In the genomic region with DNA sequence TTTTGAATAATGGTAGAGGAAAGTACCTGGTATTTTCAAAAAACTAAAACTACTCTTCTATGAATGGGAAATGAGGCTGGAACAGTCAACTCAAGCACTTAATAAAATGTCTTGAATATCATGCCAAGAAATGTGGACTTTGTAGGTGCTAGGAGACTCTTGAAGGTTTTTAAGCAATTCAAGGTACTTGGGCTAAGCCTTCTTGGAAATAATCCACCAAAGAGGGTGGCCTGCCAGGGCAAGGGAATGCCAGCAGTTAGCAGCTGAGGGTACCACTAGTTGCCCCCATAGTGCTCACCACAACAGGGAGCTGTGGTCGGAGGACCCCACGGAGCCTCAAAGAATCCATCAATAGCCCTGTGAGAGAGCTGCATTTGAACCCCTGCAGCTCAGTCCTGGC, we compare ENCODE assay signal across 23 cellular contexts.
"Had no signal": no experiment of that assay in that cellular context is flagged by ENCODE, and none has a peak within 500 bp of the region (broad histone marks: within the 10 kb centered on the region; RNA-seq: fewer than 3 reads in every experiment).

No MANE protein-coding gene starts in this region.

- H3K27me3 ChIP-seq: ascending aorta, brain microvascular endothelial cell, hepatocyte, testis had no signal

- H3K9me3 ChIP-seq: ascending aorta, testis had no signal

- H2AFZ ChIP-seq: hepatocyte, parathyroid adenoma had no signal

- H3K4me3 ChIP-seq: ascending aorta, hepatocyte, testis had no signal

- H3K4me3 Mint-ChIP-seq: effector memory CD8-positive, alpha-beta T cell; nephron progenitor cell; T-helper 2 cell treated with Interferon-gamma antibody and Interleukin-4, amounts not matched to agents 5 μg/mL and 100 μg/mL, for 36 hours; type B pancreatic cell had no signal

- H3K4me2 ChIP-seq: hepatocyte had no signal

- ATAC-seq: activated naive CD4-positive, alpha-beta T cell treated with anti-CD3 and anti-CD28 coated beads, Interleukin-2, amount 50 U/mL, for 72 hours; left ventricle myocardium superior; right cardiac atrium had no signal

- H3K4me1 ChIP-seq: parathyroid adenoma, testis had no signal

- DNase-seq: activated CD4-positive, alpha-beta T cell treated with anti-CD3 and anti-CD28 coated beads for 1 hour; activated CD4-positive, alpha-beta T cell treated with anti-CD3 and anti-CD28 coated beads, Interleukin-2, amount 50 U/mL, for 1 hour; activated gamma-delta T cell treated with Interleukin-2 at 50 U/mL for 16 hours; activated T-cell treated with anti-CD3 and anti-CD28 coated beads, Interleukin-2, amount 50 U/mL, for 1 hour; brain microvascular endothelial cell; caudate nucleus; dermis blood vessel endothelial cell; effector memory CD8-positive, alpha-beta T cell; foreskin melanocyte; left ventricle myocardium superior; mesenchymal stem cell; nephron progenitor cell; nucleus accumbens; right cardiac atrium; stimulated activated CD4-positive, alpha-beta T cell treated with anti-CD3 and anti-CD28 coated beads, Interleukin-12 subunit alpha, Interleukin-12 subunit beta, amount 100 ng/mL, for 4 hours; testis; WERI-Rb-1 had no signal

- H3K9ac ChIP-seq: parathyroid adenoma had no signal

- H3K27ac Mint-ChIP-seq: activated naive CD4-positive, alpha-beta T cell treated with anti-CD3 and anti-CD28 coated beads, Interleukin-2, amount 50 U/mL, for 72 hours; effector memory CD8-positive, alpha-beta T cell; nephron progenitor cell; T-helper 2 cell treated with Interferon-gamma antibody and Interleukin-4, amounts not matched to agents 5 μg/mL and 100 μg/mL, for 36 hours; type B pancreatic cell had no signal

- H3K79me2 ChIP-seq: hepatocyte, parathyroid adenoma had no signal

- H3K36me3 ChIP-seq: ascending aorta, brain microvascular endothelial cell, WERI-Rb-1 had no signal

- H3K9me3 Mint-ChIP-seq: effector memory CD8-positive, alpha-beta T cell; T-helper 2 cell treated with Interferon-gamma antibody and Interleukin-4, amounts not matched to agents 5 μg/mL and 100 μg/mL, for 36 hours had no signal

- H3K27me3 Mint-ChIP-seq: effector memory CD8-positive, alpha-beta T cell had no signal

- H3K27ac ChIP-seq: ascending aorta, brain microvascular endothelial cell, hepatocyte, parathyroid adenoma, testis, WERI-Rb-1 had no signal
